11 cellular contexts compared by ENCODE assay signal in genomic region chr3:149547954-149548728, GRCh38.
DNase-seq lines count a peak whose midpoint lies in the region; ATAC-seq and TF ChIP-seq lines count a peak whose summit lies in the region.
"Had no signal": no experiment of that assay in that cellular context is flagged by ENCODE, and none has a peak within 500 bp of the region (broad histone marks: within the 10 kb centered on the region; RNA-seq: fewer than 3 reads in every experiment).

No MANE protein-coding gene starts in this region.

- intact Hi-C loops in Right ventricle myocardium inferior (cut with DNase I): no loop called here
- intact Hi-C loops in cardiac septum (cut with DNase I): no loop called here
- intact Hi-C loops in aorta (cut with DNase I): loop anchor here in 1 of 2 donors (5.0 kb wide), 1 partner anchor 34 kb away; no protein-coding TSS in a partner anchor

- H3K4me3 ChIP-seq in mesenchymal stem cell (ENCODE audit: insufficient read depth in 1 of 2, low read depth in 1 of 2, low read length in 2 of 2): peak overlapping the region in 1 of 2 experiments; percentile 46
- H3K4me3 ChIP-seq in aorta (ENCODE audit: low read length in 2 of 2): no peak overlapping the region

- H3K23ac ChIP-seq in mesenchymal stem cell (ENCODE audit: low read length in 2 of 2): no peak overlapping the region

- H2AK5ac ChIP-seq in mesenchymal stem cell (ENCODE audit: low read length, severe bottlenecking): peak overlapping the region; percentile 45

- H2BK120ac ChIP-seq in mesenchymal stem cell (ENCODE audit: low read depth, low read length): no peak overlapping the region

- H3K79me1 ChIP-seq in mesenchymal stem cell (replicated peaks; ENCODE audit: low read length, poor library complexity, severe bottlenecking): peaks cover 9% of the 10 kb centered on the region

- peak; percentile 69 for DNase-seq in Right ventricle myocardium inferior (ENCODE audit: missing footprints)
- DNase-seq in cardiac septum (ENCODE audit: low spot score): no peak
- no peak for DNase-seq in endothelial cell (ENCODE audit: low spot score)
- peak; percentile 92 for DNase-seq in mesenchymal stem cell
- DNase-seq in aorta: peak in 1 of 2 donors; percentile 69
- DNase-seq in inferior parietal cortex (ENCODE audit: extremely low spot score): no peak
- DNase-seq: stimulated activated CD4-positive, alpha-beta T cell treated with anti-CD3 and anti-CD28 coated beads, Interleukin-12 subunit alpha, Interleukin-12 subunit beta, amount 100 ng/mL, for 4 hours had no signal

- H3K4ac ChIP-seq in mesenchymal stem cell (ENCODE audit: low read depth in 1 of 2, low read length in 2 of 2): no peak overlapping the region

- no peak overlapping the region for H4K8ac ChIP-seq in mesenchymal stem cell (ENCODE audit: low read length)

- H3K27me3 Mint-ChIP-seq in endothelial cell (ENCODE audit: unreplicated experiment): peaks cover 11% of the 10 kb centered on the region
- peaks cover 8% of the 10 kb centered on the region for H3K27me3 Mint-ChIP-seq in activated T-helper 17 cell treated with anti-CD3 and anti-CD28 coated beads, Interleukin-2, amount 50 U/mL, for 72 hours

- peak overlapping the region; percentile 36 for H3K27ac Mint-ChIP-seq in endothelial cell (ENCODE audit: unreplicated experiment)
- H3K27ac Mint-ChIP-seq in activated T-helper 17 cell treated with anti-CD3 and anti-CD28 coated beads, Interleukin-2, amount 50 U/mL, for 72 hours: no peak overlapping the region
- H3K27ac Mint-ChIP-seq: dendritic cell treated with granulocyte-macrophage colony-stimulating factor and Interleukin-4, amounts not matched to agents 40 ng/mL and 50 ng/mL, for 4 days; T-helper 1 cell treated with Interleukin-12 subunit alpha and Interleukin-12 subunit beta and Interleukin-4 antibody, amounts not matched to agents 30 μg/mL and 1 μg/mL, for 36 hours had no signal

- H3K9ac ChIP-seq in mesenchymal stem cell (ENCODE audit: low read length): peak overlapping the region; percentile 73

- peak overlapping the region; percentile 84 for H3K27ac ChIP-seq in mesenchymal stem cell (ENCODE audit: low read length, poor library complexity, severe bottlenecking)
- peak overlapping the region; percentile 89 to 98 for H3K27ac ChIP-seq in aorta (ENCODE audit: low read depth in 1 of 2, low read length in 2 of 2)

- H2BK5ac ChIP-seq in mesenchymal stem cell (ENCODE audit: low read depth, low read length, poor library complexity, severe bottlenecking): peak overlapping the region; percentile 21

- H3K4me1 Mint-ChIP-seq in endothelial cell (ENCODE audit: unreplicated experiment): peaks cover 28% of the 10 kb centered on the region
- H3K4me1 Mint-ChIP-seq in activated T-helper 17 cell treated with anti-CD3 and anti-CD28 coated beads, Interleukin-2, amount 50 U/mL, for 72 hours: no peaks in the 10 kb centered on the region

- H4K91ac ChIP-seq in mesenchymal stem cell (ENCODE audit: low read length): no peak overlapping the region

- peaks cover 2 to 52% of the 10 kb centered on the region in 2 experiments for H3K36me3 ChIP-seq in mesenchymal stem cell (ENCODE audit: control insufficient read depth in 1 of 2, insufficient read depth in 2 of 2, low read depth in 1 of 2, low read length in 2 of 2)
- H3K36me3 ChIP-seq in aorta (ENCODE audit: control insufficient read depth in 1 of 2, insufficient read depth in 2 of 2, low read length in 1 of 2): no peaks in the 10 kb centered on the region

- WGBS in mesenchymal stem cell: 37% methylated on average over 12 of the region's 13 CpGs
- 13 to 14% methylated on average over 13 of the region's 13 CpGs for WGBS in aorta, 2 donors

- H2BK12ac ChIP-seq in mesenchymal stem cell (ENCODE audit: low read length in 2 of 2): no peak overlapping the region

- ATAC-seq in Right ventricle myocardium inferior (peak; percentile 81), aorta (ENCODE audit: low FRiP score) (peak; percentile 76), HG03457 (IDR thresholded peaks at IDR 0.05; ENCODE audit: unreplicated experiment) (no peak)
- ATAC-seq in activated T-helper 17 cell treated with anti-CD3 and anti-CD28 coated beads, Interleukin-2, amount 50 U/mL, for 72 hours (replicated peaks): no peak

- no peaks in the 10 kb centered on the region for H3K9me3 Mint-ChIP-seq in endothelial cell (ENCODE audit: unreplicated experiment)
- H3K9me3 Mint-ChIP-seq in activated T-helper 17 cell treated with anti-CD3 and anti-CD28 coated beads, Interleukin-2, amount 50 U/mL, for 72 hours: no peaks in the 10 kb centered on the region
- H3K9me3 Mint-ChIP-seq: dendritic cell treated with granulocyte-macrophage colony-stimulating factor and Interleukin-4, amounts not matched to agents 40 ng/mL and 50 ng/mL, for 4 days; T-helper 1 cell treated with Interleukin-12 subunit alpha and Interleukin-12 subunit beta and Interleukin-4 antibody, amounts not matched to agents 30 μg/mL and 1 μg/mL, for 36 hours had no signal

- H3K4me1 ChIP-seq in mesenchymal stem cell (ENCODE audit: control insufficient read depth, insufficient read depth, low read depth, low read length) (peaks cover 11% of the 10 kb centered on the region), aorta (ENCODE audit: control insufficient read depth in 1 of 2, insufficient read depth in 2 of 2, low read length in 2 of 2) (peaks cover 2 to 5% of the 10 kb centered on the region in 2 donors)

- no peak for TF ChIP-seq CTCF in endothelial cell (IDR thresholded peaks at IDR 0.05; ENCODE audit: unreplicated experiment)

- peak overlapping the region; percentile 26 for H2BK15ac ChIP-seq in mesenchymal stem cell (ENCODE audit: low read depth, poor library complexity, severe bottlenecking)

- H3K27me3 ChIP-seq in mesenchymal stem cell (ENCODE audit: control insufficient read depth in 1 of 2, insufficient read depth in 1 of 2, low read length in 2 of 2) (no peaks in the 10 kb centered on the region), aorta (ENCODE audit: control insufficient read depth in 1 of 2, insufficient read depth in 2 of 2, low read length in 1 of 2) (no peaks in the 10 kb centered on the region)

- H2AFZ ChIP-seq in mesenchymal stem cell (ENCODE audit: low read depth, low read length): no peak overlapping the region

- H3K4me2 ChIP-seq in mesenchymal stem cell (ENCODE audit: low read length, poor library complexity, severe bottlenecking): peak overlapping the region; percentile 26

- peaks cover 26% of the 10 kb centered on the region for H3K36me3 Mint-ChIP-seq in endothelial cell (ENCODE audit: low read depth, unreplicated experiment)
- no peaks in the 10 kb centered on the region for H3K36me3 Mint-ChIP-seq in activated T-helper 17 cell treated with anti-CD3 and anti-CD28 coated beads, Interleukin-2, amount 50 U/mL, for 72 hours (ENCODE audit: low read depth)

- no peak overlapping the region for H3K4me3 Mint-ChIP-seq in endothelial cell (ENCODE audit: unreplicated experiment)
- H3K4me3 Mint-ChIP-seq in activated T-helper 17 cell treated with anti-CD3 and anti-CD28 coated beads, Interleukin-2, amount 50 U/mL, for 72 hours: no peak overlapping the region
- H3K4me3 Mint-ChIP-seq: dendritic cell treated with granulocyte-macrophage colony-stimulating factor and Interleukin-4, amounts not matched to agents 40 ng/mL and 50 ng/mL, for 4 days; T-helper 1 cell treated with Interleukin-12 subunit alpha and Interleukin-12 subunit beta and Interleukin-4 antibody, amounts not matched to agents 30 μg/mL and 1 μg/mL, for 36 hours had no signal

- peak overlapping the region; percentile 5 to 25 for H3K18ac ChIP-seq in mesenchymal stem cell (ENCODE audit: low read depth in 1 of 2, low read length in 2 of 2)

- H3K14ac ChIP-seq in mesenchymal stem cell (ENCODE audit: low read length in 2 of 2): no peak overlapping the region

- H3K9me3 ChIP-seq in mesenchymal stem cell (ENCODE audit: control insufficient read depth, low read length) (no peaks in the 10 kb centered on the region), aorta (ENCODE audit: control insufficient read depth, low read length) (no peaks in the 10 kb centered on the region)

Comparison
In these comparisons a context has a peak if more than half of its experiments do, and no peak if none do; other contexts are left out.
1. DNase-seq: peak in Right ventricle myocardium inferior (single experiment) and mesenchymal stem cell (single experiment); none in cardiac septum (single experiment), endothelial cell (single experiment) and inferior parietal cortex (single experiment).
2. ATAC-seq: peak in Right ventricle myocardium inferior (single experiment) and aorta (single experiment); none in HG03457 (single experiment) and activated T-helper 17 cell treated with anti-CD3 and anti-CD28 coated beads, Interleukin-2, amount 50 U/mL, for 72 hours (single experiment).